16 cellular contexts compared by ENCODE assay signal in genomic region chr3:194676471-194676870, GRCh38. TPM values are rescaled to one million over a fixed set of nuclear protein-coding genes. Genes with fewer than 3 reads are reported as not detected.
DNase-seq lines count a peak whose midpoint lies in the region; ATAC-seq and TF ChIP-seq lines count a peak whose summit lies in the region.
"Had no signal": no experiment of that assay in that cellular context is flagged by ENCODE, and none has a peak within 500 bp of the region (broad histone marks: within the 10 kb centered on the region; RNA-seq: fewer than 3 reads in every experiment).

No MANE protein-coding gene starts in this region.

- H3K4me3 Mint-ChIP-seq in activated CD4-positive, alpha-beta memory T cell treated with anti-CD3 and anti-CD28 coated beads for 36 hours = peak overlapping the region; percentile 6
- H3K4me3 Mint-ChIP-seq in activated CD4-positive, alpha-beta memory T cell treated with anti-CD3 and anti-CD28 coated beads, Interleukin-2, amount 10 ng/mL, durations not matched to agents 7 days and 5 days = no peak overlapping the region
- H3K4me3 Mint-ChIP-seq in activated naive CD4-positive, alpha-beta T cell treated with anti-CD3 and anti-CD28 coated beads, Interleukin-2, amount 50 U/mL, for 24 hours = no peak overlapping the region
- H3K4me3 Mint-ChIP-seq in activated T-helper 17 cell treated with anti-CD3 and anti-CD28 coated beads, Interleukin-2, amount 50 U/mL, for 72 hours = peak overlapping the region; percentile 97
- H3K4me3 Mint-ChIP-seq: H9 had no signal

- H3K36me3 Mint-ChIP-seq in activated CD4-positive, alpha-beta memory T cell treated with anti-CD3 and anti-CD28 coated beads for 36 hours = no peaks in the 10 kb centered on the region
- no peaks in the 10 kb centered on the region for H3K36me3 Mint-ChIP-seq in activated CD4-positive, alpha-beta memory T cell treated with anti-CD3 and anti-CD28 coated beads, Interleukin-2, amount 10 ng/mL, durations not matched to agents 7 days and 5 days (ENCODE audit: low read depth)
- no peaks in the 10 kb centered on the region for H3K36me3 Mint-ChIP-seq in activated naive CD4-positive, alpha-beta T cell treated with anti-CD3 and anti-CD28 coated beads, Interleukin-2, amount 50 U/mL, for 24 hours
- H3K36me3 Mint-ChIP-seq in activated T-helper 17 cell treated with anti-CD3 and anti-CD28 coated beads, Interleukin-2, amount 50 U/mL, for 72 hours (ENCODE audit: low read depth) = peaks cover 6% of the 10 kb centered on the region

- no peak for ATAC-seq in activated T-helper 17 cell treated with anti-CD3 and anti-CD28 coated beads, Interleukin-2, amount 50 U/mL, for 72 hours (replicated peaks)
- ATAC-seq in HG03439 (IDR thresholded peaks at IDR 0.05; ENCODE audit: unreplicated experiment) = no peak

- CTCF ChIA-PET in activated CD4-positive, alpha-beta memory T cell treated with anti-CD3 and anti-CD28 coated beads for 36 hours (lab: Charles Lee) = interaction anchor here (0.6 kb wide), 1 partner anchor 618 kb away, joined by 4 read pairs; no protein-coding TSS in a partner anchor
- CTCF ChIA-PET in activated CD4-positive, alpha-beta memory T cell treated with anti-CD3 and anti-CD28 coated beads, Interleukin-2, amount 10 ng/mL, durations not matched to agents 7 days and 5 days (lab: Charles Lee) = interaction anchor here (9.4 kb wide), 1 partner anchor 9 kb away, joined by 232 read pairs; the partner anchor contains the start of gene FAM43A

- TF ChIP-seq CTCF in coronary artery (IDR thresholded peaks at IDR 0.05) = no peak

- no peak overlapping the region for H3K27ac ChIP-seq in coronary artery
- H3K27ac ChIP-seq: BLaER1 had no signal

- intact Hi-C loops in activated CD4-positive, alpha-beta memory T cell treated with anti-CD3 and anti-CD28 coated beads for 36 hours (cut with micrococcal nuclease) = no loop called here

- no peaks in the 10 kb centered on the region for H3K9me3 Mint-ChIP-seq in activated CD4-positive, alpha-beta memory T cell treated with anti-CD3 and anti-CD28 coated beads for 36 hours
- no peaks in the 10 kb centered on the region for H3K9me3 Mint-ChIP-seq in activated CD4-positive, alpha-beta memory T cell treated with anti-CD3 and anti-CD28 coated beads, Interleukin-2, amount 10 ng/mL, durations not matched to agents 7 days and 5 days
- H3K9me3 Mint-ChIP-seq in activated naive CD4-positive, alpha-beta T cell treated with anti-CD3 and anti-CD28 coated beads, Interleukin-2, amount 50 U/mL, for 24 hours = no peaks in the 10 kb centered on the region
- H3K9me3 Mint-ChIP-seq in activated T-helper 17 cell treated with anti-CD3 and anti-CD28 coated beads, Interleukin-2, amount 50 U/mL, for 72 hours = no peaks in the 10 kb centered on the region
- H3K9me3 Mint-ChIP-seq: CD8-positive, alpha-beta memory T cell; H9 had no signal

- no peak for DNase-seq in activated CD4-positive, alpha-beta memory T cell treated with anti-CD3 and anti-CD28 coated beads for 36 hours
- DNase-seq in activated CD4-positive, alpha-beta memory T cell treated with anti-CD3 and anti-CD28 coated beads, Interleukin-2, amount 10 ng/mL, durations not matched to agents 7 days and 5 days = no peak
- DNase-seq in activated naive CD4-positive, alpha-beta T cell (lab: John Stamatoyannopoulos, UW) = no peak
- peak; percentile 9 for DNase-seq in coronary artery (ENCODE audit: low spot score)
- DNase-seq: 8988T; AML-193; Caco-2; CD8-positive, alpha-beta memory T cell; DND-41; GDM1; GOT3; H9 had no signal

- peaks cover 22% of the 10 kb centered on the region for H3K27me3 Mint-ChIP-seq in activated CD4-positive, alpha-beta memory T cell treated with anti-CD3 and anti-CD28 coated beads for 36 hours
- peaks cover 15% of the 10 kb centered on the region for H3K27me3 Mint-ChIP-seq in activated CD4-positive, alpha-beta memory T cell treated with anti-CD3 and anti-CD28 coated beads, Interleukin-2, amount 10 ng/mL, durations not matched to agents 7 days and 5 days
- no peaks in the 10 kb centered on the region for H3K27me3 Mint-ChIP-seq in activated naive CD4-positive, alpha-beta T cell treated with anti-CD3 and anti-CD28 coated beads, Interleukin-2, amount 50 U/mL, for 24 hours
- peaks cover 5% of the 10 kb centered on the region for H3K27me3 Mint-ChIP-seq in activated T-helper 17 cell treated with anti-CD3 and anti-CD28 coated beads, Interleukin-2, amount 50 U/mL, for 72 hours

- H3K4me1 Mint-ChIP-seq in activated CD4-positive, alpha-beta memory T cell treated with anti-CD3 and anti-CD28 coated beads for 36 hours (ENCODE audit: low read depth) = peaks cover 31% of the 10 kb centered on the region
- peaks cover 27% of the 10 kb centered on the region for H3K4me1 Mint-ChIP-seq in activated CD4-positive, alpha-beta memory T cell treated with anti-CD3 and anti-CD28 coated beads, Interleukin-2, amount 10 ng/mL, durations not matched to agents 7 days and 5 days
- peaks cover 32% of the 10 kb centered on the region for H3K4me1 Mint-ChIP-seq in activated naive CD4-positive, alpha-beta T cell treated with anti-CD3 and anti-CD28 coated beads, Interleukin-2, amount 50 U/mL, for 24 hours
- H3K4me1 Mint-ChIP-seq in activated T-helper 17 cell treated with anti-CD3 and anti-CD28 coated beads, Interleukin-2, amount 50 U/mL, for 72 hours = peaks cover 29% of the 10 kb centered on the region

- H3K27ac Mint-ChIP-seq in activated CD4-positive, alpha-beta memory T cell treated with anti-CD3 and anti-CD28 coated beads for 36 hours = no peak overlapping the region
- no peak overlapping the region for H3K27ac Mint-ChIP-seq in activated CD4-positive, alpha-beta memory T cell treated with anti-CD3 and anti-CD28 coated beads, Interleukin-2, amount 10 ng/mL, durations not matched to agents 7 days and 5 days
- peak overlapping the region; percentile 10 for H3K27ac Mint-ChIP-seq in activated naive CD4-positive, alpha-beta T cell treated with anti-CD3 and anti-CD28 coated beads, Interleukin-2, amount 50 U/mL, for 24 hours
- H3K27ac Mint-ChIP-seq in activated T-helper 17 cell treated with anti-CD3 and anti-CD28 coated beads, Interleukin-2, amount 50 U/mL, for 72 hours = peak overlapping the region; percentile 72
- H3K27ac Mint-ChIP-seq: H9 had no signal

- POLR2A ChIA-PET in activated CD4-positive, alpha-beta memory T cell treated with anti-CD3 and anti-CD28 coated beads for 36 hours (lab: Charles Lee) = interaction anchor here (7.0 kb wide), 1 partner anchor 9 kb away, joined by 107 read pairs; the partner anchor contains the start of gene FAM43A
- POLR2A ChIA-PET in activated CD4-positive, alpha-beta memory T cell treated with anti-CD3 and anti-CD28 coated beads, Interleukin-2, amount 10 ng/mL, durations not matched to agents 7 days and 5 days (lab: Charles Lee) = interaction anchor here (7.6 kb wide), 1 partner anchor 10 kb away, joined by 71 read pairs; the partner anchor contains the start of gene FAM43A

- H3K4me3 ChIP-seq in coronary artery = no peak overlapping the region
- H3K4me3 ChIP-seq: BLaER1 had no signal

RNA-seq across cellular contexts. Expression of gene LSG1, which starts 4.5 kb away (rescaled TPM):
- 10 to 100 TPM; 34.6 to 35.3 TPM for total RNA-seq in activated CD4-positive, alpha-beta memory T cell treated with anti-CD3 and anti-CD28 coated beads for 36 hours
- 10 to 100 TPM; 24.7 to 26.5 TPM for total RNA-seq in activated CD4-positive, alpha-beta memory T cell treated with anti-CD3 and anti-CD28 coated beads, Interleukin-2, amount 10 ng/mL, durations not matched to agents 7 days and 5 days
- 10 to 100 TPM; 37.9 to 46.9 TPM for total RNA-seq in activated T-helper 17 cell treated with anti-CD3 and anti-CD28 coated beads, Interleukin-2, amount 50 U/mL, for 72 hours

RNA-seq across cellular contexts. Expression of gene FAM43A, which starts 9.2 kb away (rescaled TPM):
- 1 to 10 TPM; 7.4 to 8.5 TPM for total RNA-seq in activated CD4-positive, alpha-beta memory T cell treated with anti-CD3 and anti-CD28 coated beads for 36 hours
- total RNA-seq in activated CD4-positive, alpha-beta memory T cell treated with anti-CD3 and anti-CD28 coated beads, Interleukin-2, amount 10 ng/mL, durations not matched to agents 7 days and 5 days = 1 to 10 TPM; 4.3 TPM
- total RNA-seq in activated T-helper 17 cell treated with anti-CD3 and anti-CD28 coated beads, Interleukin-2, amount 50 U/mL, for 72 hours = 10 to 100 TPM in 1 of 2 donors, 1 to 10 TPM in 1; 7.1 to 32.6 TPM

RNA-seq across cellular contexts. Expression of gene TMEM44, which starts 43.3 kb away (rescaled TPM):
- total RNA-seq in activated CD4-positive, alpha-beta memory T cell treated with anti-CD3 and anti-CD28 coated beads for 36 hours = 1 to 10 TPM; 4.0 to 5.8 TPM
- 1 to 10 TPM; 6.2 to 7.1 TPM for total RNA-seq in activated CD4-positive, alpha-beta memory T cell treated with anti-CD3 and anti-CD28 coated beads, Interleukin-2, amount 10 ng/mL, durations not matched to agents 7 days and 5 days
- 10 to 100 TPM in 1 of 2 donors, 1 to 10 TPM in 1; 6.6 to 11.1 TPM for total RNA-seq in activated T-helper 17 cell treated with anti-CD3 and anti-CD28 coated beads, Interleukin-2, amount 50 U/mL, for 72 hours

Comparison
In these comparisons a context has a peak if more than half of its experiments do, and no peak if none do; other contexts are left out.
1. H3K4me3 Mint-ChIP-seq: peak in activated CD4-positive, alpha-beta memory T cell treated with anti-CD3 and anti-CD28 coated beads for 36 hours (single experiment) and activated T-helper 17 cell treated with anti-CD3 and anti-CD28 coated beads, Interleukin-2, amount 50 U/mL, for 72 hours (single experiment); none in activated CD4-positive, alpha-beta memory T cell treated with anti-CD3 and anti-CD28 coated beads, Interleukin-2, amount 10 ng/mL, durations not matched to agents 7 days and 5 days (single experiment) and activated naive CD4-positive, alpha-beta T cell treated with anti-CD3 and anti-CD28 coated beads, Interleukin-2, amount 50 U/mL, for 24 hours (single experiment).
2. H3K27ac Mint-ChIP-seq: peak in activated naive CD4-positive, alpha-beta T cell treated with anti-CD3 and anti-CD28 coated beads, Interleukin-2, amount 50 U/mL, for 24 hours (single experiment) and activated T-helper 17 cell treated with anti-CD3 and anti-CD28 coated beads, Interleukin-2, amount 50 U/mL, for 72 hours (single experiment); none in activated CD4-positive, alpha-beta memory T cell treated with anti-CD3 and anti-CD28 coated beads for 36 hours (single experiment) and activated CD4-positive, alpha-beta memory T cell treated with anti-CD3 and anti-CD28 coated beads, Interleukin-2, amount 10 ng/mL, durations not matched to agents 7 days and 5 days (single experiment).